22 cellular contexts compared by ENCODE assay signal in genomic region chr2:7209776-7210555, GRCh38.
DNase-seq lines count a peak whose midpoint lies in the region; ATAC-seq and TF ChIP-seq lines count a peak whose summit lies in the region.
"Had no signal": no experiment of that assay in that cellular context is flagged by ENCODE, and none has a peak within 500 bp of the region (broad histone marks: within the 10 kb centered on the region; RNA-seq: fewer than 3 reads in every experiment).

No MANE protein-coding gene starts in this region.

- H3K4me3 ChIP-seq in AG10803 (ENCODE audit: low read length) (no peak overlapping the region), adipocyte (ENCODE audit: low read length) (no peak overlapping the region), kidney epithelial cell (ENCODE audit: low read depth, low read length) (no peak overlapping the region)
- H3K4me3 ChIP-seq: K562, mucosa of descending colon, suprapubic skin had no signal

- H3K36me3 ChIP-seq in adipocyte (ENCODE audit: control insufficient read depth, insufficient read depth, low read length, severe bottlenecking), result no peaks in the 10 kb centered on the region
- H3K36me3 ChIP-seq in kidney epithelial cell (ENCODE audit: control insufficient read depth, insufficient read depth, low read length), result no peaks in the 10 kb centered on the region
- H3K36me3 ChIP-seq: suprapubic skin had no signal

- H3K27me3 ChIP-seq in adipocyte (replicated peaks; ENCODE audit: control insufficient read depth, insufficient read depth, low read length) (peaks cover 4% of the 10 kb centered on the region), kidney epithelial cell (ENCODE audit: control insufficient read depth, insufficient read depth, low read length) (no peaks in the 10 kb centered on the region)
- H3K27me3 ChIP-seq: suprapubic skin had no signal

- no peak for ATAC-seq in GM18858 (IDR thresholded peaks at IDR 0.05; ENCODE audit: unreplicated experiment)
- no peak for ATAC-seq in GM18873 (IDR thresholded peaks at IDR 0.05; ENCODE audit: low FRiP score, unreplicated experiment)
- ATAC-seq in GM19452 (IDR thresholded peaks at IDR 0.05; ENCODE audit: unreplicated experiment), result no peak
- ATAC-seq: esophagus mucosa, K562, mucosa of descending colon, Panc1, sciatic nerve had no signal

- H3K9ac ChIP-seq in adipocyte (ENCODE audit: low read length), result no peak overlapping the region

- DNase-seq in AG10803 (ENCODE audit: low read depth), result peak; percentile 88
- DNase-seq in NCI-H1694 treated with DMSO at 0.1 percent for 48 hours (lab: John Stamatoyannopoulos, UW), result peak; percentile 72
- peak; percentile 6 for DNase-seq in adipocyte (ENCODE audit: low read depth)
- peak; percentile 5 for DNase-seq in kidney epithelial cell (ENCODE audit: low read depth)
- DNase-seq in NAMALWA (ENCODE audit: low spot score), result no peak
- DNase-seq: activated CD4-positive, alpha-beta T cell treated with anti-CD3 and anti-CD28 coated beads, Interleukin-2, amount 10 ng/mL, durations not matched to agents 24 days and 14 days; activated naive CD4-positive, alpha-beta T cell; DMS153; head of caudate nucleus; kidney; mucosa of descending colon; NCI-H1105; NCI-H526; stimulated activated CD4-positive, alpha-beta T cell treated with anti-CD3 and anti-CD28 coated beads, Interleukin-2, amount 100 ng/mL, for 48 hours had no signal

- TF ChIP-seq CTCF in AG10803 (conservative IDR thresholded peaks at IDR 0.05; ENCODE audit: low read length) (no peak), kidney epithelial cell (IDR thresholded peaks at IDR 0.05; ENCODE audit: insufficient read depth, low read length, poor library complexity, severe bottlenecking) (no peak)

- peaks cover 3% of the 10 kb centered on the region for H3K9me3 ChIP-seq in adipocyte (ENCODE audit: control insufficient read depth, low read length)
- H3K9me3 ChIP-seq: mucosa of descending colon, suprapubic skin had no signal

- H3K4me1 ChIP-seq in adipocyte (ENCODE audit: control insufficient read depth, insufficient read depth, low read length), result peaks cover 5% of the 10 kb centered on the region
- H3K4me1 ChIP-seq: suprapubic skin had no signal
